20 cellular contexts compared by ENCODE assay signal in genomic region chr15:68400066-68400456, GRCh38. TPM values are rescaled to one million over a fixed set of nuclear protein-coding genes. Genes with fewer than 3 reads are reported as not detected.
A peak's percentile ranks its signal among the peaks of the same experiment; 100 is the strongest.
DNase-seq lines count a peak whose midpoint lies in the region; ATAC-seq, FAIRE-seq and TF ChIP-seq lines count a peak whose summit lies in the region.
"Had no signal": no experiment of that assay in that cellular context is flagged by ENCODE, and none has a peak within 500 bp of the region (broad histone marks: within the 10 kb centered on the region; RNA-seq: fewer than 3 reads in every experiment).

No MANE protein-coding gene starts in this region.

- H3K79me1 ChIP-seq in mesenchymal stem cell (replicated peaks; ENCODE audit: low read length, poor library complexity, severe bottlenecking), result peaks cover 10% of the 10 kb centered on the region

- H3K14ac ChIP-seq in mesenchymal stem cell (ENCODE audit: low read length in 2 of 2), result no peak overlapping the region

- intact Hi-C loops in natural killer cell (cut with micrococcal nuclease), result no loop called here
- intact Hi-C loops in A673 (cut with micrococcal nuclease; ENCODE audit: unreplicated experiment), result no loop called here

- H3K4me1 ChIP-seq in mesenchymal stem cell (ENCODE audit: control insufficient read depth, insufficient read depth, low read depth, low read length), result peaks cover 2% of the 10 kb centered on the region
- no peaks in the 10 kb centered on the region for H3K4me1 ChIP-seq in A673 (ENCODE audit: insufficient read depth, low read length, poor library complexity, severe bottlenecking)
- H3K4me1 ChIP-seq: BLaER1, body of pancreas, colonic mucosa, heart left ventricle, Peyer's patch, upper lobe of left lung had no signal

- H3K9me3 ChIP-seq in mesenchymal stem cell (ENCODE audit: control insufficient read depth, low read length) (no peaks in the 10 kb centered on the region), A673 (ENCODE audit: low read depth, low read length, poor library complexity, severe bottlenecking) (no peaks in the 10 kb centered on the region)
- H3K9me3 ChIP-seq: BLaER1, body of pancreas, colonic mucosa, Peyer's patch, right atrium auricular region had no signal

- H2AFZ ChIP-seq in mesenchymal stem cell (ENCODE audit: low read depth, low read length), result no peak overlapping the region

- no peak overlapping the region for H3K4me2 ChIP-seq in mesenchymal stem cell (ENCODE audit: low read length, poor library complexity, severe bottlenecking)
- H3K4me2 ChIP-seq: BLaER1 had no signal

- H3K4ac ChIP-seq in mesenchymal stem cell (ENCODE audit: low read depth in 1 of 2, low read length in 2 of 2), result no peak overlapping the region

- H3K36me3 Mint-ChIP-seq in natural killer cell, result no peaks in the 10 kb centered on the region
- H3K36me3 Mint-ChIP-seq: activated naive CD8-positive, alpha-beta T cell had no signal

- no peak overlapping the region for H2BK15ac ChIP-seq in mesenchymal stem cell (ENCODE audit: low read depth, poor library complexity, severe bottlenecking)

- peaks cover 0 to 30% of the 10 kb centered on the region in 2 experiments for H3K36me3 ChIP-seq in mesenchymal stem cell (ENCODE audit: control insufficient read depth in 1 of 2, insufficient read depth in 2 of 2, low read depth in 1 of 2, low read length in 2 of 2)
- H3K36me3 ChIP-seq in A673 (ENCODE audit: insufficient read depth, low read length, poor library complexity, severe bottlenecking), result no peaks in the 10 kb centered on the region
- H3K36me3 ChIP-seq: BLaER1, colonic mucosa, heart left ventricle, Peyer's patch, right atrium auricular region, upper lobe of left lung had no signal

- H3K4me3 ChIP-seq in mesenchymal stem cell (ENCODE audit: insufficient read depth in 1 of 2, low read depth in 1 of 2, low read length in 2 of 2), result no peak overlapping the region
- H3K4me3 ChIP-seq in A673 (ENCODE audit: low read depth, low read length, poor library complexity, severe bottlenecking), result no peak overlapping the region
- H3K4me3 ChIP-seq: BLaER1, body of pancreas, colonic mucosa, heart left ventricle, MG63, Peyer's patch, right atrium auricular region, SK-N-MC, upper lobe of left lung had no signal

- no peak for ATAC-seq in natural killer cell
- ATAC-seq: body of pancreas, heart left ventricle had no signal

- no peak overlapping the region for H2AK5ac ChIP-seq in mesenchymal stem cell (ENCODE audit: low read length, severe bottlenecking)

- no peaks in the 10 kb centered on the region for H3K27me3 ChIP-seq in mesenchymal stem cell (ENCODE audit: control insufficient read depth in 1 of 2, insufficient read depth in 1 of 2, low read length in 2 of 2)
- no peaks in the 10 kb centered on the region for H3K27me3 ChIP-seq in A673 (replicated peaks; ENCODE audit: insufficient read depth, low read depth, low read length, poor library complexity)
- H3K27me3 ChIP-seq: BLaER1, body of pancreas, colonic mucosa, heart left ventricle, MG63, Peyer's patch, right atrium auricular region, upper lobe of left lung had no signal

- peaks cover 0 to 6% of the 10 kb centered on the region in 2 donors for H3K27me3 Mint-ChIP-seq in natural killer cell (ENCODE audit: low read depth in 2 of 2)

- no peak overlapping the region for H3K23ac ChIP-seq in mesenchymal stem cell (ENCODE audit: low read length in 2 of 2)

- 92% methylated on average over 1 of the region's 1 CpG for WGBS in mesenchymal stem cell

- H3K27ac ChIP-seq in mesenchymal stem cell (ENCODE audit: low read length, poor library complexity, severe bottlenecking), result no peak overlapping the region
- no peak overlapping the region for H3K27ac ChIP-seq in A673 (ENCODE audit: low read depth, low read length, poor library complexity, severe bottlenecking)
- H3K27ac ChIP-seq: BLaER1, body of pancreas, colonic mucosa, heart left ventricle, Peyer's patch, right atrium auricular region, SK-N-MC, upper lobe of left lung had no signal

- BruUV-seq in A673 (replicated peaks; lab: Mats Ljungman, UMichigan), result no TSS peak

- H2BK120ac ChIP-seq in mesenchymal stem cell (ENCODE audit: low read depth, low read length), result no peak overlapping the region

- no peak overlapping the region for H3K4me3 Mint-ChIP-seq in natural killer cell
- H3K4me3 Mint-ChIP-seq: activated naive CD8-positive, alpha-beta T cell had no signal

- DNase-seq in GM19239 (ENCODE audit: insufficient read length, low spot score), result no peak
- DNase-seq in M059J (ENCODE audit: low read depth), result peak; percentile 50
- peak; percentile 48 for DNase-seq in amniotic epithelial cell (ENCODE audit: low read depth)
- DNase-seq in mesenchymal stem cell, result peak; percentile 23
- DNase-seq in natural killer cell, result no peak
- no peak for DNase-seq in A673 (ENCODE audit: low spot score)
- no peak for DNase-seq in activated CD4-positive, alpha-beta T cell treated with anti-CD3 and anti-CD28 coated beads, Interleukin-2, amount 50 U/mL, for 4 hours
- DNase-seq: body of pancreas, colonic mucosa, heart left ventricle, MG63, NCI-H146, NCI-H774, Peyer's patch, T1000, upper lobe of left lung had no signal

- no peak overlapping the region for H4K91ac ChIP-seq in mesenchymal stem cell (ENCODE audit: low read length)

- no peak overlapping the region for H3K18ac ChIP-seq in mesenchymal stem cell (ENCODE audit: low read depth in 1 of 2, low read length in 2 of 2)

- H3K27ac Mint-ChIP-seq in natural killer cell, result no peak overlapping the region
- H3K27ac Mint-ChIP-seq: activated naive CD8-positive, alpha-beta T cell had no signal

- peak; percentile 72 for FAIRE-seq in GM19239 (lab: Jason Lieb, UNC)

- H3K9ac ChIP-seq in mesenchymal stem cell (ENCODE audit: low read length), result no peak overlapping the region
- H3K9ac ChIP-seq: BLaER1 had no signal

- TF ChIP-seq CTCF in natural killer cell (IDR thresholded peaks at IDR 0.05) (no peak), A673 (conservative IDR thresholded peaks at IDR 0.05; ENCODE audit: low read depth, low read length) (no peak)

- no peak overlapping the region for H4K8ac ChIP-seq in mesenchymal stem cell (ENCODE audit: low read length)

- H3K4me1 Mint-ChIP-seq in natural killer cell, result no peaks in the 10 kb centered on the region

- H2BK12ac ChIP-seq in mesenchymal stem cell (ENCODE audit: low read length in 2 of 2), result no peak overlapping the region

- no peak overlapping the region for H2BK5ac ChIP-seq in mesenchymal stem cell (ENCODE audit: low read depth, low read length, poor library complexity, severe bottlenecking)

- peaks cover 0 to 2% of the 10 kb centered on the region in 2 donors for H3K9me3 Mint-ChIP-seq in natural killer cell

- CTCF ChIA-PET in A673 (lab: Charles Lee), result no interaction called here

- POLR2A ChIA-PET in A673 (lab: Charles Lee; ENCODE audit: low non-redundant PET), result no interaction called here

RNA-seq across cellular contexts. Expression of gene ITGA11, which starts 31.9 kb away (rescaled TPM):
- total RNA-seq in M059J (2014; rRNA removed; shearing (Covaris generic)), result 31.2 and 54.7 TPM in 2 replicates
- 146 TPM for polyA plus RNA-seq in mesenchymal stem cell (2013, experiment 1 of 2)
- 150 TPM for polyA plus RNA-seq in mesenchymal stem cell (2013, experiment 2 of 2)
- total RNA-seq in natural killer cell (not detected), A673 (2021) (0.17 and 0.45 TPM in 2 replicates)

Comparison
In these comparisons a context has a peak if more than half of its experiments do, and no peak if none do; other contexts are left out.
1. DNase-seq: peak in M059J (single experiment), amniotic epithelial cell (single experiment) and mesenchymal stem cell (single experiment); none in GM19239 (single experiment), natural killer cell (single experiment), A673 (single experiment) and activated CD4-positive, alpha-beta T cell treated with anti-CD3 and anti-CD28 coated beads, Interleukin-2, amount 50 U/mL, for 4 hours (0 of 2).
2. RNA of gene ITGA11, which starts 31.9 kb away (total RNA-seq): 31.2 to 54.7 TPM in M059J; 0.17 to 0.45 TPM in A673 and not detected in natural killer cell; every median in the first group is over 10 times any median in the second.